8 cellular contexts compared by ENCODE assay signal in genomic region chr21:42117229-42118048, GRCh38. TPM values are rescaled to one million over a fixed set of nuclear protein-coding genes. Genes with fewer than 3 reads are reported as not detected.
DNase-seq lines count a peak whose midpoint lies in the region; ATAC-seq and TF ChIP-seq lines count a peak whose summit lies in the region.

No MANE protein-coding gene starts in this region.

- no peaks in the 10 kb centered on the region for H3K9me3 ChIP-seq in liver (ENCODE audit: control insufficient read depth in 4 of 4, low read length in 3 of 4)

- TF ChIP-seq RAD21 in liver (IDR thresholded peaks at IDR 0.05): peak; percentile 98

- H3K36me3 ChIP-seq in liver (ENCODE audit: control insufficient read depth in 4 of 4, insufficient read depth in 3 of 4, low read depth in 1 of 4, low read length in 3 of 4): no peaks in the 10 kb centered on the region

- TF ChIP-seq CTCF in liver (IDR thresholded peaks at IDR 0.05; ENCODE audit: low read depth, low read length, missing input control): peak; percentile 97

- ATAC-seq in HG02759 (IDR thresholded peaks at IDR 0.05; ENCODE audit: unreplicated experiment): peak; percentile 61
- no peak for ATAC-seq in HG03039 (IDR thresholded peaks at IDR 0.05; ENCODE audit: unreplicated experiment)

- H3K9ac ChIP-seq in liver (ENCODE audit: low read depth in 1 of 2, low read length in 2 of 2): no peak overlapping the region

- no peak overlapping the region for H3K27ac ChIP-seq in liver (ENCODE audit: low read depth in 1 of 2, low read length in 2 of 2)

- no peak overlapping the region for H3K4me3 ChIP-seq in liver (ENCODE audit: low read depth in 1 of 3, low read length in 3 of 3)

- DNase-seq in DMS114 treated with DMSO at 0.1 percent for 48 hours (lab: John Stamatoyannopoulos, UW; ENCODE audit: unreplicated experiment) (peak; percentile 23), NCI-H446 (lab: John Stamatoyannopoulos, UW) (peak; percentile 56 to 79), cerebellum (ENCODE audit: low spot score) (peak; percentile 83)
- DNase-seq in activated CD4-positive, alpha-beta T cell treated with anti-CD3 and anti-CD28 coated beads for 24 hours (ENCODE audit: low read depth in 2 of 2): peak; percentile 69 to 74
- DNase-seq in stimulated activated CD4-positive, alpha-beta T cell treated with anti-CD3 and anti-CD28 coated beads, TNF-alpha, amount 100 ng/mL, for 4 hours (ENCODE audit: low read depth in 3 of 3): peak; percentile 53 to 58 (median 57)

- peaks cover 0 to 8% (median 3%) of the 10 kb centered on the region in 4 donors for H3K27me3 ChIP-seq in liver (ENCODE audit: control insufficient read depth in 4 of 4, insufficient read depth in 4 of 4, low read length in 3 of 4)

- H3K4me1 ChIP-seq in liver (ENCODE audit: control insufficient read depth in 4 of 4, insufficient read depth in 4 of 4, low read length in 3 of 4): peaks cover 0 to 3% (median under 1%) of the 10 kb centered on the region in 4 donors

- 33% methylated on average over 18 of the region's 18 CpGs for WGBS in liver

TF ChIP-seq in liver, 16 proteins besides CTCF, POLR2A, EP300 and RAD21:
- TF ChIP-seq RXRA (IDR thresholded peaks at IDR 0.05) (no peak), MAX (IDR thresholded peaks at IDR 0.05) (no peak), TAF1 (conservative IDR thresholded peaks at IDR 0.05) (no peak), SP1 (IDR thresholded peaks at IDR 0.05) (no peak), NR2F2 (IDR thresholded peaks at IDR 0.05) (no peak), ZBTB33 (IDR thresholded peaks at IDR 0.05) (no peak), REST (IDR thresholded peaks at IDR 0.05) (no peak), ATF3 (IDR thresholded peaks at IDR 0.05) (no peak), EGR1 (IDR thresholded peaks at IDR 0.05; ENCODE audit: low read depth in 2 of 2) (no peak), FOXA1 (IDR thresholded peaks at IDR 0.05) (no peak), JUND (IDR thresholded peaks at IDR 0.05) (no peak), GABPA (IDR thresholded peaks at IDR 0.05 in 1 of 2, conservative IDR thresholded peaks at IDR 0.05 in 1 of 2) (no peak), FOXA2 (IDR thresholded peaks at IDR 0.05) (no peak), HNF4G (IDR thresholded peaks at IDR 0.05) (no peak), HNF4A (conservative IDR thresholded peaks at IDR 0.05) (no peak)
TF ChIP-seq in liver: peak in this region for 0.

RNA-seq across cellular contexts. Expression of gene UMODL1, which starts 46.3 kb away (rescaled TPM):
- 0.09 TPM for total RNA-seq in cerebellum
- under 1 TPM; 0.08 to 0.14 TPM for total RNA-seq in liver
- under 1 TPM in 1 of 2 donors, not detected in 1; 0.08 TPM for polyA plus RNA-seq in liver

Comparison
In these comparisons a context has a peak if more than half of its experiments do, and no peak if none do; other contexts are left out.
1. DNase-seq: peak in every context shown above with its lines; median percentile 83 in cerebellum; 72 in activated CD4-positive, alpha-beta T cell treated with anti-CD3 and anti-CD28 coated beads for 24 hours; 68 in NCI-H446; 57 in stimulated activated CD4-positive, alpha-beta T cell treated with anti-CD3 and anti-CD28 coated beads, TNF-alpha, amount 100 ng/mL, for 4 hours; 23 in DMS114 treated with DMSO at 0.1 percent for 48 hours.